Comparison of ENCODE assay signal across 35 cellular contexts in the genomic region with DNA sequence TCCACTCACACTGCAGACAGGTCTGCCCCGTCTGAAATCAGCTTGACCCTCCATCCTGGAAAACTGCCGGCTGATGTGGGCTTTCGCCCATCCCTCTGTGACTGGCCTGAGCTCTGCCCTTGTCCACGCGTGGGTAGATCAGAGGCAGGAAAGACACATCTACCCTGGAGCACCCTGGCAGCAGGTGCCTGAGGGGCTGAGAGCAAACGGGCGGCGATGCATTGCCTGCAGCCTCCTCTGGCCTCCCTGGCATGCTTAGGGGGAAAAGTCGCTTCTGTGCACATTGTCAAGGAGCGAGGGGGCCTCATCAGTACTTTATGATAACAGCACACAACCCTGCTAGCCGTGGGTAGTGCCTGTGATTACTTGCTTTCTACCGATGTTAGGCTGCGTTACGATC.
"Had no signal": no experiment of that assay in that cellular context is flagged by ENCODE, and none has a peak within 500 bp of the region (broad histone marks: within the 10 kb centered on the region; RNA-seq: fewer than 3 reads in every experiment).

No MANE protein-coding gene starts in this region.

- H3K4me1 ChIP-seq: esophagus squamous epithelium, gastroesophageal sphincter had no signal

- H3K9me3 Mint-ChIP-seq: activated CD4-positive, alpha-beta memory T cell treated with anti-CD3 and anti-CD28 coated beads for 36 hours; activated CD4-positive, alpha-beta T cell treated with anti-CD3 and anti-CD28 coated beads, Interleukin-2, amount 10 ng/mL, durations not matched to agents 24 days and 14 days; activated T-cell treated with anti-CD3 and anti-CD28 coated beads, Interleukin-2, amount 50 U/mL, for 4 hours; activated T-helper 17 cell treated with anti-CD3 and anti-CD28 coated beads, Interleukin-2, amount 50 U/mL, for 72 hours; central memory CD8-positive, alpha-beta T cell; dendritic cell treated with granulocyte-macrophage colony-stimulating factor and Interleukin-4, amounts not matched to agents 40 ng/mL and 50 ng/mL, for 4 days; effector memory CD8-positive, alpha-beta T cell; T-helper 2 cell treated with Interferon-gamma antibody and Interleukin-4, amounts not matched to agents 5 μg/mL and 100 μg/mL, for 36 hours had no signal

- H3K27ac ChIP-seq: brain microvascular endothelial cell, coronary artery, dorsolateral prefrontal cortex, epithelial cell of prostate, esophagus squamous epithelium, gastroesophageal sphincter had no signal

- H3K4me1 Mint-ChIP-seq: activated T-helper 17 cell treated with anti-CD3 and anti-CD28 coated beads, Interleukin-2, amount 50 U/mL, for 72 hours; central memory CD8-positive, alpha-beta T cell; T-helper 17 cell had no signal

- ATAC-seq: activated CD4-positive, alpha-beta T cell treated with anti-CD3 and anti-CD28 coated beads for 36 hours; activated CD8-positive, alpha-beta T cell treated with anti-CD3 and anti-CD28 coated beads, Interleukin-2, amount 10 ng/mL, durations not matched to agents 7 days and 5 days; activated T-cell treated with anti-CD3 and anti-CD28 coated beads, Interleukin-2, amount 50 U/mL, for 4 hours; activated T-helper 17 cell treated with anti-CD3 and anti-CD28 coated beads, Interleukin-2, amount 50 U/mL, for 72 hours; effector memory CD8-positive, alpha-beta T cell; gastroesophageal sphincter; T-helper 17 cell had no signal

- H3K36me3 ChIP-seq: brain microvascular endothelial cell, esophagus squamous epithelium, gastroesophageal sphincter had no signal

- H3K27ac Mint-ChIP-seq: activated CD4-positive, alpha-beta memory T cell treated with anti-CD3 and anti-CD28 coated beads for 36 hours; activated CD4-positive, alpha-beta T cell treated with anti-CD3 and anti-CD28 coated beads for 36 hours; activated CD4-positive, alpha-beta T cell treated with anti-CD3 and anti-CD28 coated beads, Interleukin-2, amount 10 ng/mL, durations not matched to agents 24 days and 14 days; activated CD8-positive, alpha-beta T cell treated with anti-CD3 and anti-CD28 coated beads, Interleukin-2, amount 10 ng/mL, durations not matched to agents 7 days and 5 days; activated naive CD8-positive, alpha-beta T cell; activated T-helper 17 cell treated with anti-CD3 and anti-CD28 coated beads, Interleukin-2, amount 50 U/mL, for 72 hours; dendritic cell treated with granulocyte-macrophage colony-stimulating factor and Interleukin-4, amounts not matched to agents 40 ng/mL and 50 ng/mL, for 4 days; effector memory CD8-positive, alpha-beta T cell; T-helper 17 cell; T-helper 2 cell treated with Interferon-gamma antibody and Interleukin-4, amounts not matched to agents 5 μg/mL and 100 μg/mL, for 36 hours had no signal

- DNase-seq: activated CD4-positive, alpha-beta memory T cell treated with anti-CD3 and anti-CD28 coated beads for 36 hours; activated CD4-positive, alpha-beta T cell treated with anti-CD3 and anti-CD28 coated beads for 36 hours; activated CD4-positive, alpha-beta T cell treated with anti-CD3 and anti-CD28 coated beads, Interleukin-2, amount 10 ng/mL, durations not matched to agents 24 days and 14 days; activated CD4-positive, CD25-positive, alpha-beta regulatory T cell; activated CD4-positive, CD25-positive, alpha-beta regulatory T cell treated with anti-CD3 and anti-CD28 coated beads, Interleukin-2, amount 50 U/mL, for 72 hours; activated CD8-positive, alpha-beta T cell treated with anti-CD3 and anti-CD28 coated beads, Interleukin-2, amount 10 ng/mL, durations not matched to agents 7 days and 5 days; activated effector memory CD4-positive, alpha-beta T cell treated with Interleukin-2 at 50 U/mL for 16 hours; activated gamma-delta T cell treated with Interleukin-2 at 50 U/mL for 16 hours; activated naive CD4-positive, alpha-beta T cell treated with anti-CD3 and anti-CD28 coated beads, Interleukin-2, amount 50 U/mL, for 16 hours; activated naive CD4-positive, alpha-beta T cell treated with Interleukin-2 at 50 U/mL for 16 hours; activated T-cell treated with anti-CD3 and anti-CD28 coated beads, Interleukin-2, amount 50 U/mL, for 4 hours; amniotic stem cell; anterior cingulate cortex; brain microvascular endothelial cell; dorsolateral prefrontal cortex; effector CD4-positive, alpha-beta T cell; effector memory CD8-positive, alpha-beta T cell; esophagus squamous epithelium; foreskin melanocyte; SW 1271; T-helper 1 cell; T-helper 17 cell; T1000 had no signal

- H3K4me3 Mint-ChIP-seq: activated CD4-positive, alpha-beta memory T cell treated with anti-CD3 and anti-CD28 coated beads for 36 hours; activated CD4-positive, alpha-beta T cell treated with anti-CD3 and anti-CD28 coated beads for 36 hours; activated CD4-positive, alpha-beta T cell treated with anti-CD3 and anti-CD28 coated beads, Interleukin-2, amount 10 ng/mL, durations not matched to agents 24 days and 14 days; activated CD8-positive, alpha-beta T cell treated with anti-CD3 and anti-CD28 coated beads, Interleukin-2, amount 10 ng/mL, durations not matched to agents 7 days and 5 days; activated naive CD8-positive, alpha-beta T cell; activated T-cell treated with anti-CD3 and anti-CD28 coated beads, Interleukin-2, amount 50 U/mL, for 4 hours; activated T-helper 17 cell treated with anti-CD3 and anti-CD28 coated beads, Interleukin-2, amount 50 U/mL, for 72 hours; central memory CD8-positive, alpha-beta T cell; dendritic cell treated with granulocyte-macrophage colony-stimulating factor and Interleukin-4, amounts not matched to agents 40 ng/mL and 50 ng/mL, for 4 days; effector memory CD8-positive, alpha-beta T cell; T-helper 17 cell; T-helper 2 cell treated with Interferon-gamma antibody and Interleukin-4, amounts not matched to agents 5 μg/mL and 100 μg/mL, for 36 hours had no signal

- H3K27me3 ChIP-seq: brain microvascular endothelial cell had no signal

- H3K4me3 ChIP-seq: coronary artery, dorsolateral prefrontal cortex, esophagus squamous epithelium, gastroesophageal sphincter had no signal

- H3K27me3 Mint-ChIP-seq: activated CD4-positive, alpha-beta T cell treated with anti-CD3 and anti-CD28 coated beads, Interleukin-2, amount 10 ng/mL, durations not matched to agents 24 days and 14 days; dendritic cell treated with granulocyte-macrophage colony-stimulating factor and Interleukin-4, amounts not matched to agents 40 ng/mL and 50 ng/mL, for 4 days had no signal

- H3K9me3 ChIP-seq: esophagus squamous epithelium had no signal

- FAIRE-seq: astrocyte, bronchial epithelial cell, endometrium, endothelial cell of umbilical vein had no signal

- H3K36me3 Mint-ChIP-seq: activated CD4-positive, alpha-beta memory T cell treated with anti-CD3 and anti-CD28 coated beads for 36 hours; activated naive CD8-positive, alpha-beta T cell had no signal
